Comparison of ENCODE assay signal across 17 cellular contexts in genomic region chr5:157514974-157515373, GRCh38. TPM values are rescaled to one million over a fixed set of nuclear protein-coding genes. Genes with fewer than 3 reads are reported as not detected.
DNase-seq lines count a peak whose midpoint lies in the region; ATAC-seq and TF ChIP-seq lines count a peak whose summit lies in the region.
"Had no signal": no experiment of that assay in that cellular context is flagged by ENCODE, and none has a peak within 500 bp of the region (broad histone marks: within the 10 kb centered on the region; RNA-seq: fewer than 3 reads in every experiment).

No MANE protein-coding gene starts in this region.

- H3K27me3 ChIP-seq in muscle layer of colon (ENCODE audit: control insufficient read depth in 1 of 2, insufficient read depth in 2 of 2, low read length in 2 of 2), result no peaks in the 10 kb centered on the region
- no peaks in the 10 kb centered on the region for H3K27me3 ChIP-seq in stomach

- H3K4me3 ChIP-seq in muscle layer of colon (ENCODE audit: low read depth in 1 of 2, low read length in 2 of 2) (no peak overlapping the region), stomach (no peak overlapping the region)
- H3K4me3 ChIP-seq: A549, PC-9 had no signal

- no peak overlapping the region for H3K9ac ChIP-seq in muscle layer of colon (ENCODE audit: low read length)

- H3K4me1 Mint-ChIP-seq in activated CD8-positive, alpha-beta T cell treated with anti-CD3 and anti-CD28 coated beads, Interleukin-2, amount 10 ng/mL, durations not matched to agents 7 days and 5 days (ENCODE audit: low read depth), result peaks cover 26% of the 10 kb centered on the region
- peaks cover 8% of the 10 kb centered on the region for H3K4me1 Mint-ChIP-seq in activated CD8-positive, alpha-beta T cell treated with anti-CD3 and anti-CD28 coated beads for 36 hours (ENCODE audit: low read depth)
- H3K4me1 Mint-ChIP-seq in activated B cell treated with CpG ODN at 0.5 μM for 24 hours, result peaks cover 79% of the 10 kb centered on the region
- H3K4me1 Mint-ChIP-seq: H9 had no signal

- CTCF ChIA-PET in activated CD8-positive, alpha-beta T cell treated with anti-CD3 and anti-CD28 coated beads, Interleukin-2, amount 10 ng/mL, durations not matched to agents 7 days and 5 days (lab: Charles Lee), result no interaction called here
- CTCF ChIA-PET in activated CD8-positive, alpha-beta T cell treated with anti-CD3 and anti-CD28 coated beads for 36 hours (lab: Charles Lee), result no interaction called here
- CTCF ChIA-PET in activated B cell treated with CpG ODN at 0.5 μM for 24 hours (lab: Charles Lee), result no interaction called here

- no peak for TF ChIP-seq POLR2A in stomach (IDR thresholded peaks at IDR 0.05)

- POLR2A ChIA-PET in activated CD8-positive, alpha-beta T cell treated with anti-CD3 and anti-CD28 coated beads, Interleukin-2, amount 10 ng/mL, durations not matched to agents 7 days and 5 days (lab: Charles Lee), result no interaction called here
- POLR2A ChIA-PET in activated CD8-positive, alpha-beta T cell treated with anti-CD3 and anti-CD28 coated beads for 36 hours (lab: Charles Lee), result no interaction called here
- POLR2A ChIA-PET in activated B cell treated with CpG ODN at 0.5 μM for 24 hours (lab: Charles Lee), result no interaction called here

- no peaks in the 10 kb centered on the region for H3K9me3 ChIP-seq in muscle layer of colon (ENCODE audit: low read length)
- no peaks in the 10 kb centered on the region for H3K9me3 ChIP-seq in stomach
- H3K9me3 ChIP-seq: A549, Caco-2 had no signal

- H3K27me3 Mint-ChIP-seq in activated CD8-positive, alpha-beta T cell treated with anti-CD3 and anti-CD28 coated beads, Interleukin-2, amount 10 ng/mL, durations not matched to agents 7 days and 5 days (ENCODE audit: low read depth), result no peaks in the 10 kb centered on the region
- no peaks in the 10 kb centered on the region for H3K27me3 Mint-ChIP-seq in activated CD8-positive, alpha-beta T cell treated with anti-CD3 and anti-CD28 coated beads for 36 hours
- no peaks in the 10 kb centered on the region for H3K27me3 Mint-ChIP-seq in activated B cell treated with CpG ODN at 0.5 μM for 24 hours

- no peak overlapping the region for H3K4me3 Mint-ChIP-seq in activated CD8-positive, alpha-beta T cell treated with anti-CD3 and anti-CD28 coated beads, Interleukin-2, amount 10 ng/mL, durations not matched to agents 7 days and 5 days
- H3K4me3 Mint-ChIP-seq in activated CD8-positive, alpha-beta T cell treated with anti-CD3 and anti-CD28 coated beads for 36 hours, result no peak overlapping the region
- H3K4me3 Mint-ChIP-seq in activated B cell treated with CpG ODN at 0.5 μM for 24 hours, result no peak overlapping the region
- H3K4me3 Mint-ChIP-seq: CD14-positive monocyte, H9 had no signal

- H3K4me1 ChIP-seq in muscle layer of colon (ENCODE audit: insufficient read depth, low read length) (peaks cover 53% of the 10 kb centered on the region), stomach (peaks cover 12 to 52% (median 31%) of the 10 kb centered on the region in 4 donors)
- H3K4me1 ChIP-seq: Caco-2 had no signal

- peak overlapping the region; percentile 7 for H3K27ac Mint-ChIP-seq in activated CD8-positive, alpha-beta T cell treated with anti-CD3 and anti-CD28 coated beads, Interleukin-2, amount 10 ng/mL, durations not matched to agents 7 days and 5 days
- no peak overlapping the region for H3K27ac Mint-ChIP-seq in activated CD8-positive, alpha-beta T cell treated with anti-CD3 and anti-CD28 coated beads for 36 hours
- H3K27ac Mint-ChIP-seq in activated B cell treated with CpG ODN at 0.5 μM for 24 hours, result peak overlapping the region; percentile 93
- H3K27ac Mint-ChIP-seq: CD14-positive monocyte, H9 had no signal

- TF ChIP-seq CTCF in activated CD8-positive, alpha-beta T cell treated with anti-CD3 and anti-CD28 coated beads for 36 hours (IDR thresholded peaks at IDR 0.05), result no peak
- TF ChIP-seq CTCF in activated B cell treated with CpG ODN at 0.5 μM for 24 hours (IDR thresholded peaks at IDR 0.05) (no peak), stomach (IDR thresholded peaks at IDR 0.05) (no peak)

- no peak for ATAC-seq in activated CD8-positive, alpha-beta T cell treated with anti-CD3 and anti-CD28 coated beads, Interleukin-2, amount 10 ng/mL, durations not matched to agents 7 days and 5 days
- no peak for ATAC-seq in activated CD8-positive, alpha-beta T cell treated with anti-CD3 and anti-CD28 coated beads for 36 hours
- ATAC-seq in activated B cell treated with CpG ODN at 0.5 μM for 24 hours (ENCODE audit: low read depth) (no peak), GM18909 (IDR thresholded peaks at IDR 0.05; ENCODE audit: poor library complexity, unreplicated experiment) (no peak), HG03520 (IDR thresholded peaks at IDR 0.05; ENCODE audit: unreplicated experiment) (no peak)
- ATAC-seq: A549 had no signal

- no peak for TF ChIP-seq EP300 in stomach (IDR thresholded peaks at IDR 0.05)

- H3K9me3 Mint-ChIP-seq in activated CD8-positive, alpha-beta T cell treated with anti-CD3 and anti-CD28 coated beads, Interleukin-2, amount 10 ng/mL, durations not matched to agents 7 days and 5 days (ENCODE audit: insufficient read depth), result no peaks in the 10 kb centered on the region
- H3K9me3 Mint-ChIP-seq in activated CD8-positive, alpha-beta T cell treated with anti-CD3 and anti-CD28 coated beads for 36 hours, result no peaks in the 10 kb centered on the region
- no peaks in the 10 kb centered on the region for H3K9me3 Mint-ChIP-seq in activated B cell treated with CpG ODN at 0.5 μM for 24 hours
- H3K9me3 Mint-ChIP-seq: H9 had no signal

- WGBS in stomach, 5 donors, result 89 to 100% (median 97%) methylated on average over 2 of the region's 2 CpGs

- H3K36me3 ChIP-seq in muscle layer of colon (ENCODE audit: insufficient read depth, low read length) (peaks cover 45% of the 10 kb centered on the region), stomach (peaks cover 0 to 25% (median 9%) of the 10 kb centered on the region in 4 donors)

- H3K36me3 Mint-ChIP-seq in activated CD8-positive, alpha-beta T cell treated with anti-CD3 and anti-CD28 coated beads, Interleukin-2, amount 10 ng/mL, durations not matched to agents 7 days and 5 days (ENCODE audit: low read depth), result peaks cover 83% of the 10 kb centered on the region
- peaks cover 1% of the 10 kb centered on the region for H3K36me3 Mint-ChIP-seq in activated CD8-positive, alpha-beta T cell treated with anti-CD3 and anti-CD28 coated beads for 36 hours (ENCODE audit: low read depth)
- peaks cover 97% of the 10 kb centered on the region for H3K36me3 Mint-ChIP-seq in activated B cell treated with CpG ODN at 0.5 μM for 24 hours (ENCODE audit: low read depth)

- intact Hi-C loops in activated CD8-positive, alpha-beta T cell treated with anti-CD3 and anti-CD28 coated beads for 36 hours (cut with micrococcal nuclease), result no loop called here
- intact Hi-C loops in activated B cell treated with CpG ODN at 0.5 μM for 24 hours (cut with micrococcal nuclease), result no loop called here
- intact Hi-C loops in stomach (cut with DNase I; ENCODE audit: low total_unique reads), result no loop called here

- H3K27ac ChIP-seq in muscle layer of colon (ENCODE audit: low read depth, low read length) (peak overlapping the region; percentile 8), stomach (peak overlapping the region in 3 of 5 donors; percentile 69 to 86 (median 83))
- H3K27ac ChIP-seq: PC-9 had no signal

- no peak for DNase-seq in activated CD8-positive, alpha-beta T cell treated with anti-CD3 and anti-CD28 coated beads, Interleukin-2, amount 10 ng/mL, durations not matched to agents 7 days and 5 days
- DNase-seq in activated CD8-positive, alpha-beta T cell treated with anti-CD3 and anti-CD28 coated beads for 36 hours, result no peak
- DNase-seq in activated B cell treated with CpG ODN at 0.5 μM for 24 hours (no peak), stomach (no peak), HuH-7 (ENCODE audit: low spot score) (no peak)
- DNase-seq: Caco-2, DMS53, H9, NCI-H187 treated with DMSO at 0.1 percent for 48 hours, NCI-H446, PC-9 had no signal

RNA-seq across cellular contexts. Expression of gene NIPAL4, which starts 55.0 kb away (rescaled TPM):
- not detected for total RNA-seq in activated CD8-positive, alpha-beta T cell treated with anti-CD3 and anti-CD28 coated beads, Interleukin-2, amount 10 ng/mL, durations not matched to agents 7 days and 5 days
- total RNA-seq in activated CD8-positive, alpha-beta T cell treated with anti-CD3 and anti-CD28 coated beads for 36 hours, result under 1 TPM; 0.29 to 0.72 TPM
- total RNA-seq in activated B cell treated with CpG ODN at 0.5 μM for 24 hours (2.7 and 2.8 TPM in 2 replicates), stomach (1 to 10 TPM in 3 of 5 donors, under 1 TPM in 1, not detected in 1; 0.58 to 8.3 (median 4.6) TPM)
- polyA plus RNA-seq in stomach, result 1 to 10 TPM in 2 of 3 donors, under 1 TPM in 1; 0.19 to 4.0 (median 1.2) TPM
- total RNA-seq: H9, LHCN-M2 had no signal
